ENCODE assay signal across 18 cellular contexts in genomic region chr18:54278615-54279014, GRCh38. TPM values are rescaled to one million over a fixed set of nuclear protein-coding genes. Genes with fewer than 3 reads are reported as not detected.
A peak's percentile ranks its signal among the peaks of the same experiment; 100 is the strongest.
DNase-seq lines count a peak whose midpoint lies in the region; ATAC-seq, FAIRE-seq and TF ChIP-seq lines count a peak whose summit lies in the region.
"Had no signal": no experiment of that assay in that cellular context is flagged by ENCODE, and none has a peak within 500 bp of the region (broad histone marks: within the 10 kb centered on the region; RNA-seq: fewer than 3 reads in every experiment).

No MANE protein-coding gene starts in this region.

- TF ChIP-seq CTCF in spleen (IDR thresholded peaks at IDR 0.05 in 8 of 11, conservative IDR thresholded peaks at IDR 0.05 in 3 of 11) = no peak

- 39 to 87% (median 66%) methylated on average over 1 of the region's 1 CpG for WGBS in spleen, 5 donors

- H3K27ac ChIP-seq in spleen = no peak overlapping the region
- H3K27ac ChIP-seq: C4-2B, RWPE1 had no signal

- DNase-seq in SKM-1 treated with dmso at 0.1 percent for 144 hours (lab: John Stamatoyannopoulos, UW; ENCODE audit: unreplicated experiment) = peak; percentile 1
- no peak for DNase-seq in SKM-1 (lab: John Stamatoyannopoulos, UW; ENCODE audit: unreplicated experiment)
- DNase-seq in GM12892 (ENCODE audit: insufficient read length) = no peak
- peak; percentile 37 for DNase-seq in amniotic epithelial cell (ENCODE audit: low read depth)
- DNase-seq in renal cortical epithelial cell (ENCODE audit: low read depth) = peak; percentile 57
- no peak for DNase-seq in spleen
- DNase-seq in head of caudate nucleus = no peak
- DNase-seq in activated naive CD8-positive, alpha-beta T cell treated with anti-CD3 and anti-CD28 coated beads, Interleukin-2, amount 50 U/mL, for 24 hours = no peak
- DNase-seq: COR-L47, DMS53, HCEC 1CT, NCI-H1105, NCI-H187 treated with DMSO at 0.1 percent for 48 hours, NCI-H446 had no signal

- no peaks in the 10 kb centered on the region for H3K9me3 Mint-ChIP-seq in activated naive CD8-positive, alpha-beta T cell treated with anti-CD3 and anti-CD28 coated beads, Interleukin-2, amount 50 U/mL, for 24 hours
- H3K9me3 Mint-ChIP-seq: IgD-negative memory B cell had no signal

- H3K4me1 Mint-ChIP-seq in activated naive CD8-positive, alpha-beta T cell treated with anti-CD3 and anti-CD28 coated beads, Interleukin-2, amount 50 U/mL, for 24 hours = peaks cover 8% of the 10 kb centered on the region

- peaks cover 4 to 85% (median 23%) of the 10 kb centered on the region in 6 donors for H3K36me3 ChIP-seq in spleen

- TF ChIP-seq POLR2A in GM12892 (IDR thresholded peaks at IDR 0.05; ENCODE audit: low read depth, low read length) (no peak), spleen (IDR thresholded peaks at IDR 0.05) (no peak)

- no peaks in the 10 kb centered on the region for H3K27me3 Mint-ChIP-seq in activated naive CD8-positive, alpha-beta T cell treated with anti-CD3 and anti-CD28 coated beads, Interleukin-2, amount 50 U/mL, for 24 hours
- H3K27me3 Mint-ChIP-seq: IgD-negative memory B cell had no signal

- FAIRE-seq in GM12892 (lab: Jason Lieb, UNC) = peak; percentile 30
- FAIRE-seq: A204.1 had no signal

- no peak for ATAC-seq in activated naive CD8-positive, alpha-beta T cell treated with anti-CD3 and anti-CD28 coated beads, Interleukin-2, amount 50 U/mL, for 24 hours

- no peak overlapping the region for H3K4me3 ChIP-seq in spleen

- no peaks in the 10 kb centered on the region for H3K9me3 ChIP-seq in spleen

- no peak overlapping the region for H3K27ac Mint-ChIP-seq in activated naive CD8-positive, alpha-beta T cell treated with anti-CD3 and anti-CD28 coated beads, Interleukin-2, amount 50 U/mL, for 24 hours
- H3K27ac Mint-ChIP-seq: IgD-negative memory B cell had no signal

- intact Hi-C loops in spleen (cut with DNase I; ENCODE audit: low total_unique reads) (no loop called here), head of caudate nucleus (cut with DNase I) (no loop called here)

- peaks cover 25% of the 10 kb centered on the region for H3K36me3 Mint-ChIP-seq in activated naive CD8-positive, alpha-beta T cell treated with anti-CD3 and anti-CD28 coated beads, Interleukin-2, amount 50 U/mL, for 24 hours (ENCODE audit: low read depth)

- no peaks in the 10 kb centered on the region for H3K27me3 ChIP-seq in spleen (replicated peaks in 1 of 7)

- H3K4me1 ChIP-seq in spleen = peaks cover 0 to 27% (median 0%) of the 10 kb centered on the region in 6 donors

- no peak overlapping the region for H3K4me3 Mint-ChIP-seq in activated naive CD8-positive, alpha-beta T cell treated with anti-CD3 and anti-CD28 coated beads, Interleukin-2, amount 50 U/mL, for 24 hours
- H3K4me3 Mint-ChIP-seq: IgD-negative memory B cell had no signal

RNA-seq across cellular contexts. Expression of gene POLI, which starts 9.3 kb away (rescaled TPM):
- polyA plus RNA-seq in GM12892 (2012; ENCODE audit: missing spikeins) = 15.7 TPM
- total RNA-seq in renal cortical epithelial cell (16.5 and 41.1 TPM in 2 replicates), spleen (10 to 100 TPM; 23.5 to 44.5 (median 37.5) TPM)
- polyA plus RNA-seq in spleen = 10 to 100 TPM; 12.2 to 16.6 (median 15.3) TPM

RNA-seq across cellular contexts. Expression of gene MBD2, which starts 54.1 kb away (rescaled TPM):
- polyA plus RNA-seq in GM12892 (2012; ENCODE audit: missing spikeins) = 103 TPM
- total RNA-seq in renal cortical epithelial cell = 33.5 and 38.4 TPM in 2 replicates
- total RNA-seq in spleen = 100 to 1,000 TPM in 4 of 7 donors, 10 to 100 TPM in 3; 40.7 to 119 (median 109) TPM
- polyA plus RNA-seq in spleen = 10 to 100 TPM; 42.4 to 53.0 (median 45.7) TPM

Comparison
In these comparisons a context has a peak if more than half of its experiments do, and no peak if none do; other contexts are left out.
1. DNase-seq: peak in SKM-1 treated with dmso at 0.1 percent for 144 hours (single experiment), amniotic epithelial cell (single experiment) and renal cortical epithelial cell (single experiment); none in SKM-1 (single experiment), GM12892 (single experiment), spleen (single experiment), head of caudate nucleus (0 of 42) and activated naive CD8-positive, alpha-beta T cell treated with anti-CD3 and anti-CD28 coated beads, Interleukin-2, amount 50 U/mL, for 24 hours (single experiment).